8 cellular contexts compared by ENCODE assay signal in the genomic region with DNA sequence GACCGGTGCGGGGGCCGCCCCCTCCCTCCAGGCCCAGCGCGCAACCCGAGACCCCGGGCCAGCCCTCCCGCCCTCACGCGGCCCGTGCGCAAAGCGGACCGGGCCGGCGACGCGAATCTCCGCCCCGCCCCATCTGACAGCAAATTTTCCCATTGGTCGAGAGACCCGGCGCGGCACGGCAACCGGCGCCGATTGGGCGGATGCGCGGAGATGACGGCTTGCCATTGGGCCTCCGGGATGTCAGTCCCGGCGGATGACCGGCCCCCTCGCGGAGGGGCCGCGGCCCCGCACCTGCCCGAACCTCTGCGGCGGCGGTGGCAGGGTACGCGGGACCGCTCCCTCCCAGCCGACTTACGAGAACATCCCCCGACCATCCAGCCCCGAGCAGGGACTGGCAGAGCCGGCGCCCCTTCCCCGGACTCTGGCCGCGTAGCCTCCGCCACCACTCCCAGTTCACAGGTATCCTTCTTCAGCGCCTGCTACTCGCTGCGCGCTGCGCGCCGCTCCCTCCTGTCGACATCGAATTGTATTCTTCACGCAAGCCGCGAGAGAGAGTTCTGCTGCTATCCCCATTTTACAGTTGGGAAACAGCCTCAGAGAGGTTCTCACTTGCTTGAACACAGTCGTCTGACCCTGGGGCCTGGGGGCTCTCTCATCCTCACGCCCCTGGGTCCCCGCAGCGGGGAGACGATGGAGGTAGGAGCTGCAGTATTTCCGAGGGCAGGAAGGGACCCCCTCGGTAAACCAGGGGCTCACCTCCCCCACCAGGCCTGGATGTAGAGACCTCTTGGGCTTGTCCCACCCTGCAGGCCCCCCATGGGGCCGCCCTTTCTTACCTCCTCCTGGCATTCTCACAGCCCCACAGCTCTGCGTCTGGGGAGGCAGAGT. TPM values are rescaled to one million over a fixed set of nuclear protein-coding genes. Genes with fewer than 3 reads are reported as not detected.
DNase-seq lines count a peak whose midpoint lies in the region; ATAC-seq, FAIRE-seq and TF ChIP-seq lines count a peak whose summit lies in the region.

Gene ARVCF (minus strand): TSS at position 90 of the 888 bp plus-strand sequence. CDS start 26,029 bp downstream, outside the sequence.

- H3K4me1 ChIP-seq in small intestine (ENCODE audit: control insufficient read depth in 2 of 2, insufficient read depth in 1 of 2, low read depth in 1 of 2, low read length in 1 of 2) = peaks cover 0 to 5% of the 10 kb centered on the region in 2 donors

- no peak for FAIRE-seq in bronchial epithelial cell (lab: Jason Lieb, UNC)
- no peak for FAIRE-seq in small intestine (lab: Jason Lieb, UNC)

- no peaks in the 10 kb centered on the region for H3K9me3 Mint-ChIP-seq in WTC11

- H3K27ac ChIP-seq in small intestine (ENCODE audit: low read depth in 1 of 2, low read length in 1 of 2) = no peak within 1 kb of the TSS

- no peak within 1 kb of the TSS for H3K27ac Mint-ChIP-seq in WTC11

- H3K36me3 Mint-ChIP-seq in WTC11 = no peaks in the 10 kb centered on the region

- H3K4me1 Mint-ChIP-seq in WTC11 = peaks cover 12% of the 10 kb centered on the region

- H3K4me3 ChIP-seq in GM12875 (ENCODE audit: low read depth, low read length) (peak within 1 kb of the TSS; percentile 81), bronchial epithelial cell (ENCODE audit: low read depth, low read length) (peak within 1 kb of the TSS; percentile 59), small intestine (ENCODE audit: low read depth in 1 of 2, low read length in 2 of 2) (peak within 1 kb of the TSS; percentile 68 to 71)

- POLR2A ChIA-PET in WTC11 (lab: Charles Lee) = no interaction called here

- WGBS in small intestine, 3 donors = 1 to 2% (median 2%) methylated on average over 50 to 79 of the region's 79 CpGs

- H3K27me3 ChIP-seq in bronchial epithelial cell (ENCODE audit: control insufficient read depth, insufficient read depth, low read length) (peaks cover 11% of the 10 kb centered on the region), small intestine (ENCODE audit: control insufficient read depth in 2 of 2, insufficient read depth in 2 of 2, low read length in 2 of 2) (no peaks in the 10 kb centered on the region)

- TF ChIP-seq CTCF in GM12875 (IDR thresholded peaks at IDR 0.05; ENCODE audit: borderline replicate concordance, insufficient read depth, low read depth, low read length) (0 out of 2 replicates have a peak, but pooled peaks have one; percentile 24), WTC11 (IDR thresholded peaks at IDR 0.05) (no peak), bronchial epithelial cell (IDR thresholded peaks at IDR 0.05; ENCODE audit: insufficient read depth, low read length, severe bottlenecking) (peak; percentile 19)

- peaks cover 54% of the 10 kb centered on the region for H3K27me3 Mint-ChIP-seq in WTC11 (ENCODE audit: low read depth)

- peak; percentile 77 for DNase-seq in NCI-H2196 (lab: John Stamatoyannopoulos, UW; ENCODE audit: unreplicated experiment)
- DNase-seq in WTC11 (ENCODE audit: low spot score) = peak; percentile 94
- DNase-seq in bronchial epithelial cell (ENCODE audit: low read depth) = peak; percentile 51
- DNase-seq in iPS-NIHi11 (ENCODE audit: low spot score) = peak; percentile 99
- DNase-seq in small intestine = peak; percentile 91

- H3K4me3 Mint-ChIP-seq in WTC11 = peak within 1 kb of the TSS; percentile 84

- CTCF ChIA-PET in WTC11 (lab: Charles Lee) = interaction anchor here (0.8 to 1.0 kb wide), 3 partner anchors 27 to 68 kb away, joined by 3 to 6 read pairs (median 3); no protein-coding TSS in a partner anchor

- no peaks in the 10 kb centered on the region for H3K9me3 ChIP-seq in small intestine (ENCODE audit: control insufficient read depth, low read depth)

- ATAC-seq in HG02885 (IDR thresholded peaks at IDR 0.05; ENCODE audit: poor library complexity, unreplicated experiment) (peak; percentile 70), WTC11 (peak; percentile 49), HG03378 (IDR thresholded peaks at IDR 0.05; ENCODE audit: unreplicated experiment) (no peak)

- no peaks in the 10 kb centered on the region for H3K36me3 ChIP-seq in bronchial epithelial cell (ENCODE audit: control insufficient read depth, insufficient read depth, low read length)
- no peaks in the 10 kb centered on the region for H3K36me3 ChIP-seq in small intestine (ENCODE audit: control insufficient read depth in 2 of 2, insufficient read depth in 2 of 2, low read length in 2 of 2)

TF ChIP-seq in WTC11, 78 proteins besides CTCF, POLR2A, EP300 and RAD21:
- TF ChIP-seq FOXK1 (CRISPR knock-in tag; IDR thresholded peaks at IDR 0.05) (0 out of 2 replicates have a peak, but pooled peaks have one; percentile 12), SP1 (CRISPR knock-in tag; conservative IDR thresholded peaks at IDR 0.05) (peak; percentile 81), MAX (CRISPR knock-in tag; IDR thresholded peaks at IDR 0.05) (0 out of 2 replicates have a peak, but pooled peaks have one; percentile 44), FOXP1 (CRISPR knock-in tag; IDR thresholded peaks at IDR 0.05; ENCODE audit: borderline replicate concordance) (peak; percentile 16; the same call in 1 of the 2 replicates), SMAD4 (CRISPR knock-in tag; IDR thresholded peaks at IDR 0.05) (no peak), NFYB (CRISPR knock-in tag; conservative IDR thresholded peaks at IDR 0.05; ENCODE audit: low read depth) (peak; percentile 99), MYBL2 (CRISPR knock-in tag; IDR thresholded peaks at IDR 0.05) (0 out of 2 replicates have a peak, but pooled peaks have one; percentile 26), ZNF396 (CRISPR knock-in tag; IDR thresholded peaks at IDR 0.05; ENCODE audit: borderline replicate concordance) (no peak)
- TF ChIP-seq, protein P1, sequence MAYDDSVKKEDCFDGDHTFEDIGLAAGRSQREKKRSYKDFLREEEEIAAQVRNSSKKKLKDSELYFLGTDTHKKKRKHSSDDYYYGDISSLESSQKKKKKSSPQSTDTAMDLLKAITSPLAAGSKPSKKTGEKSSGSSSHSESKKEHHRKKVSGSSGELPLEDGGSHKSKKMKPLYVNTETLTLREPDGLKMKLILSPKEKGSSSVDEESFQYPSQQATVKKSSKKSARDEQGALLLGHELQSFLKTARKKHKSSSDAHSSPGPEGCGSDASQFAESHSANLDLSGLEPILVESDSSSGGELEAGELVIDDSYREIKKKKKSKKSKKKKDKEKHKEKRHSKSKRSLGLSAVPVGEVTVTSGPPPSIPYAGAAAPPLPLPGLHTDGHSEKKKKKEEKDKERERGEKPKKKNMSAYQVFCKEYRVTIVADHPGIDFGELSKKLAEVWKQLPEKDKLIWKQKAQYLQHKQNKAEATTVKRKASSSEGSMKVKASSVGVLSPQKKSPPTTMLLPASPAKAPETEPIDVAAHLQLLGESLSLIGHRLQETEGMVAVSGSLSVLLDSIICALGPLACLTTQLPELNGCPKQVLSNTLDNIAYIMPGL (CRISPR knock-in tag; IDR thresholded peaks at IDR 0.05) = 0 out of 2 replicates have a peak, but pooled peaks have one; percentile 24

RNA-seq across cellular contexts. Expression of gene ARVCF, which starts in this region (rescaled TPM):
- total RNA-seq in WTC11 (2021) (58.3 to 65.4 TPM (median 61.3 TPM) in 3 replicates), bronchial epithelial cell (19.2 and 23.2 TPM in 2 replicates)
- 10 to 100 TPM in 1 of 3 donors, 1 to 10 TPM in 2; 2.2 to 11.7 (median 2.9) TPM for polyA plus RNA-seq in small intestine
